In genomic region chr16:85796152-85796551, GRCh38 we compare ENCODE assay signal across 22 cellular contexts.
"Had no signal": no experiment of that assay in that cellular context is flagged by ENCODE, and none has a peak within 500 bp of the region (broad histone marks: within the 10 kb centered on the region; RNA-seq: fewer than 3 reads in every experiment).

No MANE protein-coding gene starts in this region.

- H3K4me3 Mint-ChIP-seq: activated CD4-positive, alpha-beta T cell treated with anti-CD3 and anti-CD28 coated beads, Interleukin-2, amount 10 ng/mL, durations not matched to agents 7 days and 5 days; activated T-cell treated with anti-CD3 and anti-CD28 coated beads, Interleukin-2, amount 50 U/mL, for 72 hours had no signal

- H3K27me3 Mint-ChIP-seq: activated CD4-positive, alpha-beta T cell treated with anti-CD3 and anti-CD28 coated beads, Interleukin-2, amount 10 ng/mL, durations not matched to agents 7 days and 5 days had no signal

- DNase-seq: activated CD4-positive, alpha-beta T cell treated with anti-CD3 and anti-CD28 coated beads, Interleukin-2, amount 10 ng/mL, durations not matched to agents 7 days and 5 days; activated naive CD4-positive, alpha-beta T cell treated with Interleukin-2 at 50 U/mL for 16 hours; activated T-cell treated with anti-CD3 and anti-CD28 coated beads, Interleukin-2, amount 50 U/mL, for 72 hours; amygdala; cerebellar nuclear complex; esophagus squamous epithelium; foreskin fibroblast; glutamatergic neuron; immature natural killer cell; midbrain; psoas muscle; SJCRH30; spleen; stimulated activated CD4-positive, alpha-beta T cell treated with anti-CD3 and anti-CD28 coated beads, Interleukin-2, amount 100 ng/mL, for 24 hours; stimulated activated naive CD4-positive, alpha-beta T cell; substantia nigra; SW 1271; transverse colon; WERI-Rb-1 had no signal

- H3K9me3 ChIP-seq: esophagus squamous epithelium, psoas muscle, SJCRH30, transverse colon had no signal

- H3K27ac ChIP-seq: esophagus squamous epithelium, psoas muscle, SJCRH30, spleen, transverse colon, WERI-Rb-1 had no signal

- H3K9me3 Mint-ChIP-seq: activated CD4-positive, alpha-beta T cell treated with anti-CD3 and anti-CD28 coated beads, Interleukin-2, amount 10 ng/mL, durations not matched to agents 7 days and 5 days; activated T-cell treated with anti-CD3 and anti-CD28 coated beads, Interleukin-2, amount 50 U/mL, for 72 hours; immature natural killer cell had no signal

- H3K27ac Mint-ChIP-seq: activated CD4-positive, alpha-beta T cell treated with anti-CD3 and anti-CD28 coated beads, Interleukin-2, amount 10 ng/mL, durations not matched to agents 7 days and 5 days; brain had no signal

- H3K4me3 ChIP-seq: esophagus squamous epithelium, lung, psoas muscle, SJCRH30, spleen, transverse colon had no signal

- ATAC-seq: activated T-cell treated with anti-CD3 and anti-CD28 coated beads, Interleukin-2, amount 50 U/mL, for 72 hours; psoas muscle; sciatic nerve had no signal

- H3K4me1 ChIP-seq: SJCRH30 had no signal

- H3K27me3 ChIP-seq: esophagus squamous epithelium, SJCRH30, spleen, transverse colon had no signal
